In genomic region chr3:190912736-190913135, GRCh38 we compare ENCODE assay signal across 34 cellular contexts. TPM values are rescaled to one million over a fixed set of nuclear protein-coding genes. Genes with fewer than 3 reads are reported as not detected.
DNase-seq lines count a peak whose midpoint lies in the region; ATAC-seq, FAIRE-seq and TF ChIP-seq lines count a peak whose summit lies in the region.
"Had no signal": no experiment of that assay in that cellular context is flagged by ENCODE, and none has a peak within 500 bp of the region (broad histone marks: within the 10 kb centered on the region; RNA-seq: fewer than 3 reads in every experiment).

No MANE protein-coding gene starts in this region.

- H3K4me3 ChIP-seq in hepatocyte (no peak overlapping the region), kidney (ENCODE audit: low read length in 2 of 2) (no peak overlapping the region)
- H3K4me3 ChIP-seq: breast epithelium, esophagus muscularis mucosa, gastroesophageal sphincter, lower lobe of right lung, mucosa of descending colon, ovary, testis, uterus had no signal

- no peak overlapping the region for H2AFZ ChIP-seq in hepatocyte

- H3K36me3 ChIP-seq in hepatocyte (replicated peaks; ENCODE audit: insufficient read depth, low read depth) (no peaks in the 10 kb centered on the region), kidney (ENCODE audit: control insufficient read depth in 1 of 2, insufficient read depth in 2 of 2, low read length in 2 of 2) (no peaks in the 10 kb centered on the region)
- H3K36me3 ChIP-seq: breast epithelium, esophagus muscularis mucosa, gastroesophageal sphincter, lower lobe of right lung, ovary, uterus had no signal

- no peaks in the 10 kb centered on the region for H3K27me3 ChIP-seq in foreskin keratinocyte
- peaks cover 6% of the 10 kb centered on the region for H3K27me3 ChIP-seq in hepatocyte
- H3K27me3 ChIP-seq: breast epithelium, esophagus muscularis mucosa, gastroesophageal sphincter, ovary, testis, uterus had no signal

- H3K4me1 ChIP-seq in foreskin keratinocyte: no peaks in the 10 kb centered on the region
- no peaks in the 10 kb centered on the region for H3K4me1 ChIP-seq in hepatocyte (ENCODE audit: insufficient read depth)
- no peaks in the 10 kb centered on the region for H3K4me1 ChIP-seq in kidney (ENCODE audit: control insufficient read depth in 1 of 2, insufficient read depth in 1 of 2, low read depth in 1 of 2, low read length in 2 of 2)
- H3K4me1 ChIP-seq: breast epithelium, Caco-2, esophagus muscularis mucosa, gastroesophageal sphincter, lower lobe of right lung, testis, uterus had no signal

- DNase-seq in COR-L47 (lab: John Stamatoyannopoulos, UW) (peak; percentile 4), EL (peak; percentile 41), NCI-H748 (lab: John Stamatoyannopoulos, UW; ENCODE audit: unreplicated experiment) (peak; percentile 82), foreskin keratinocyte (no peak), NK-92 (lab: John Stamatoyannopoulos, UW; ENCODE audit: unreplicated experiment) (no peak), hepatocyte (ENCODE audit: low spot score) (no peak), kidney (no peak), H4 (ENCODE audit: low spot score) (no peak)
- DNase-seq: ACHN; activated CD4-positive, alpha-beta T cell treated with anti-CD3 and anti-CD28 coated beads for 36 hours; activated naive CD4-positive, alpha-beta T cell treated with Interleukin-2 at 50 U/mL for 16 hours; activated T-cell treated with anti-CD3 and anti-CD28 coated beads, Interleukin-2, amount 50 U/mL, for 48 hours; Caco-2; effector memory CD8-positive, alpha-beta T cell; HCEC 1CT; lower lobe of right lung; mucosa of descending colon; NCI-H187; NCI-H2227 treated with DMSO at 0.1 percent for 48 hours; nephron progenitor cell; ovary; SK-N-SH; stimulated activated CD4-positive, alpha-beta T cell treated with anti-CD3 and anti-CD28 coated beads, Interleukin-4, amount 100 ng/mL, for 24 hours; stimulated activated naive B cell treated with anti-CD40 and anti-IgM and Interleukin-4, amounts not matched to agents 10 μg/mL and 1 μg/mL and 100 μg/mL, for 72 hours; T-helper 2 cell; testis; uterus had no signal

- H4K20me1 ChIP-seq in hepatocyte (ENCODE audit: insufficient read depth, poor library complexity, severe bottlenecking): no peaks in the 10 kb centered on the region

- H3K27ac ChIP-seq in foreskin keratinocyte (no peak overlapping the region), hepatocyte (no peak overlapping the region), kidney (ENCODE audit: low read depth in 2 of 2, low read length in 2 of 2) (no peak overlapping the region)
- H3K27ac ChIP-seq: breast epithelium, esophagus muscularis mucosa, gastroesophageal sphincter, lower lobe of right lung, ovary, testis, uterus had no signal

- H3K9me3 ChIP-seq in hepatocyte (ENCODE audit: low read depth): no peaks in the 10 kb centered on the region
- H3K9me3 ChIP-seq in kidney (ENCODE audit: control insufficient read depth in 1 of 2, low read length in 2 of 2): no peaks in the 10 kb centered on the region
- H3K9me3 ChIP-seq: breast epithelium, Caco-2, esophagus muscularis mucosa, gastroesophageal sphincter, lower lobe of right lung, mucosa of descending colon, ovary, SK-N-SH, testis, uterus had no signal

- peak; percentile 36 for ATAC-seq in foreskin keratinocyte
- ATAC-seq: activated CD4-positive, alpha-beta T cell treated with anti-CD3 and anti-CD28 coated beads for 36 hours; effector memory CD8-positive, alpha-beta T cell; gastroesophageal sphincter; lower lobe of right lung; mucosa of descending colon; stimulated activated naive B cell treated with anti-CD40 and anti-IgM and Interleukin-4, amounts not matched to agents 10 μg/mL and 1 μg/mL and 100 μg/mL, for 72 hours had no signal

- H3K9ac ChIP-seq in kidney (ENCODE audit: low read length in 2 of 2): no peak overlapping the region
- H3K9ac ChIP-seq: SK-N-SH had no signal

- no peak for TF ChIP-seq CTCF in foreskin keratinocyte (conservative IDR thresholded peaks at IDR 0.05)
- TF ChIP-seq CTCF in hepatocyte (IDR thresholded peaks at IDR 0.05; ENCODE audit: poor library complexity): no peak
- no peak for TF ChIP-seq CTCF in kidney (IDR thresholded peaks at IDR 0.05; ENCODE audit: borderline replicate concordance, extremely low read depth, insufficient read depth)

- FAIRE-seq in kidney (lab: Jason Lieb, UNC): no peak
- FAIRE-seq: colon, keratinocyte had no signal

- intact Hi-C loops in kidney (cut with DNase I): no loop called here

- no peaks in the 10 kb centered on the region for H3K9me2 ChIP-seq in hepatocyte (replicated peaks; ENCODE audit: insufficient read depth)

- H3K79me2 ChIP-seq in hepatocyte: no peaks in the 10 kb centered on the region

- H3K4me2 ChIP-seq in hepatocyte: no peak overlapping the region
- H3K4me2 ChIP-seq: SK-N-SH had no signal

- WGBS in hepatocyte (ENCODE audit: low lambda C conversion rate, missing lambda C conversion rate): 62% methylated on average over 5 of the region's 5 CpGs

RNA-seq across cellular contexts. Expression of gene GMNC, which starts 50.2 kb away (rescaled TPM):
- not detected in 2 replicates for total RNA-seq in foreskin keratinocyte
- not detected in 2 replicates for polyA plus RNA-seq in foreskin keratinocyte
- total RNA-seq in hepatocyte: 0.90 and 1.0 TPM in 2 replicates
- 0.28 and 0.86 TPM in 2 replicates for polyA plus RNA-seq in hepatocyte
- 1.9 TPM for total RNA-seq in kidney
- 2.1 TPM for polyA plus RNA-seq in kidney (ENCODE audit: insufficient read depth, low read depth, low replicate concordance)
- total RNA-seq in H4 (2014; rRNA removed; shearing (Covaris generic)): not detected in 2 replicates
- total RNA-seq: activated CD4-positive, alpha-beta T cell treated with anti-CD3 and anti-CD28 coated beads for 36 hours; activated CD8-positive, alpha-beta memory T cell treated with anti-CD3 and anti-CD28 coated beads for 36 hours; Caco-2; esophagus muscularis mucosa; gastroesophageal sphincter; lower lobe of right lung; mucosa of descending colon had no signal
- polyA plus RNA-seq: BJ, keratinocyte, SK-N-SH had no signal

Comparison
In these comparisons a context has a peak if more than half of its experiments do, and no peak if none do; other contexts are left out.
1. DNase-seq: peak in COR-L47 (single experiment), EL (single experiment) and NCI-H748 (single experiment); none in foreskin keratinocyte (0 of 2), NK-92 (single experiment), hepatocyte (single experiment), kidney (single experiment) and H4 (single experiment).